Comparison of ENCODE assay signal across 36 cellular contexts in genomic region chr12:98974767-98975381, GRCh38.
DNase-seq lines count a peak whose midpoint lies in the region; ATAC-seq, FAIRE-seq and TF ChIP-seq lines count a peak whose summit lies in the region.
"Had no signal": no experiment of that assay in that cellular context is flagged by ENCODE, and none has a peak within 500 bp of the region (broad histone marks: within the 10 kb centered on the region; RNA-seq: fewer than 3 reads in every experiment).

No MANE protein-coding gene starts in this region.

- H2BK20ac ChIP-seq in H1 (ENCODE audit: low read length), result no peak overlapping the region

- no peak overlapping the region for H2BK15ac ChIP-seq in H1 (ENCODE audit: low read length)

- H3K4me3 ChIP-seq in HepG2 (replicated peaks in 1 of 3; ENCODE audit: insufficient read depth in 1 of 3, low read depth in 2 of 3, low read length in 3 of 3) (no peak overlapping the region), right lobe of liver (no peak overlapping the region), HEK293 (ENCODE audit: low read depth, low read length) (no peak overlapping the region), MM.1S (ENCODE audit: low read length) (no peak overlapping the region), H1 (ENCODE audit: extremely low read depth in 1 of 4, insufficient read depth in 2 of 4, low read depth in 3 of 4, low read length in 4 of 4) (no peak overlapping the region)
- H3K4me3 ChIP-seq: A549; BLaER1; BLaER1 treated with 17β-estradiol and CSF1 and Interleukin-3, amounts not matched to agents 10 nM and 100 nM had no signal

- in situ Hi-C loops in HepG2 (cut with HindIII; ENCODE audit: extremely low pct_ligation_motif_present, low pct_unique_long_range_greater_than_20kb), result no loop called here

- H3K27me3 Mint-ChIP-seq in endothelial cell (ENCODE audit: unreplicated experiment), result no peaks in the 10 kb centered on the region
- H3K27me3 Mint-ChIP-seq: B cell had no signal

- H4K8ac ChIP-seq in H1 (ENCODE audit: extremely low read depth, insufficient read depth, low read length), result no peak overlapping the region

- no peak for FAIRE-seq in HepG2 (lab: Jason Lieb, UNC)
- no peak for FAIRE-seq in H1 (lab: Jason Lieb, UNC)
- FAIRE-seq: A204.1, A549, D721Med had no signal

- H3K4me1 Mint-ChIP-seq in endothelial cell (ENCODE audit: unreplicated experiment), result no peaks in the 10 kb centered on the region
- H3K4me1 Mint-ChIP-seq: B cell; CD14-positive monocyte; CD4-positive, alpha-beta memory T cell; CD4-positive, CD25-positive, alpha-beta regulatory T cell; CD8-positive, alpha-beta memory T cell had no signal

- H3K23ac ChIP-seq in H1 (ENCODE audit: insufficient read length), result no peak overlapping the region

- H3K36me3 ChIP-seq in HepG2 (replicated peaks in 1 of 2; ENCODE audit: control insufficient read depth in 1 of 2, insufficient read depth in 2 of 2, low read length in 2 of 2) (no peaks in the 10 kb centered on the region), right lobe of liver (no peaks in the 10 kb centered on the region), HEK293 (ENCODE audit: control insufficient read depth in 2 of 2, insufficient read depth in 1 of 2, low read length in 2 of 2) (no peaks in the 10 kb centered on the region), MM.1S (replicated peaks; ENCODE audit: insufficient read depth, low read length) (no peaks in the 10 kb centered on the region), H1 (ENCODE audit: control insufficient read depth in 2 of 4, insufficient read depth in 4 of 4, low read length in 3 of 4) (no peaks in the 10 kb centered on the region)
- H3K36me3 ChIP-seq: BE2C had no signal

- H2AK5ac ChIP-seq in H1 (ENCODE audit: low read depth, low read length), result peak overlapping the region; percentile 32

- H3K14ac ChIP-seq in H1 (ENCODE audit: insufficient read length), result no peak overlapping the region

- POLR2A ChIA-PET in HepG2 (lab: Yijun Ruan, JAX), result no interaction called here
- POLR2A ChIA-PET in HEK293 (lab: Yijun Ruan, JAX), result no interaction called here
- POLR2A ChIA-PET in H1 (lab: Charles Lee; ENCODE audit: partially characterized antibody), result no interaction called here

- H3K4me1 ChIP-seq in HepG2 (ENCODE audit: insufficient read depth, low read length), result no peaks in the 10 kb centered on the region
- H3K4me1 ChIP-seq in right lobe of liver, result no peaks in the 10 kb centered on the region
- H3K4me1 ChIP-seq in HEK293 (ENCODE audit: control insufficient read depth, insufficient read depth, low read length), result no peaks in the 10 kb centered on the region
- peaks cover 27% of the 10 kb centered on the region for H3K4me1 ChIP-seq in MM.1S (ENCODE audit: low read length)
- H3K4me1 ChIP-seq in H1 (replicated peaks in 1 of 4; ENCODE audit: control insufficient read depth in 3 of 4, insufficient read depth in 4 of 4, low read length in 3 of 4), result no peaks in the 10 kb centered on the region
- H3K4me1 ChIP-seq: A549; BE2C; BLaER1; BLaER1 treated with 17β-estradiol and CSF1 and Interleukin-3, amounts not matched to agents 10 nM and 100 nM; Caco-2 had no signal

- H2BK12ac ChIP-seq in H1 (ENCODE audit: low read depth, low read length), result no peak overlapping the region

- no peak overlapping the region for H3K4me3 Mint-ChIP-seq in endothelial cell (ENCODE audit: unreplicated experiment)
- H3K4me3 Mint-ChIP-seq: B cell; CD14-positive monocyte; CD4-positive, alpha-beta memory T cell; CD4-positive, alpha-beta T cell; CD4-positive, CD25-positive, alpha-beta regulatory T cell; CD8-positive, alpha-beta memory T cell; CD8-positive, alpha-beta T cell had no signal

- TF ChIP-seq RAD21 in HepG2 (CRISPR knock-in tag; IDR thresholded peaks at IDR 0.05) (no peak), H1 (IDR thresholded peaks at IDR 0.05 in 1 of 2, conservative IDR thresholded peaks at IDR 0.05 in 1 of 2; ENCODE audit: low read depth in 2 of 2, low read length in 2 of 2) (no peak)

- H3K4ac ChIP-seq in H1 (replicated peaks; ENCODE audit: insufficient read length, low read depth, low read length), result no peak overlapping the region

- H3K9me2 ChIP-seq in MM.1S (replicated peaks; ENCODE audit: insufficient read depth, low read length), result no peaks in the 10 kb centered on the region

- H3K79me2 ChIP-seq in HepG2 (ENCODE audit: insufficient read depth, low read length) (no peaks in the 10 kb centered on the region), MM.1S (ENCODE audit: low read length) (no peaks in the 10 kb centered on the region), H1 (ENCODE audit: control insufficient read depth in 1 of 2, insufficient read depth in 2 of 2, low read length in 2 of 2) (no peaks in the 10 kb centered on the region)

- no peak overlapping the region for H3K56ac ChIP-seq in H1 (replicated peaks; ENCODE audit: insufficient read length, low read depth, low read length)

- no peak overlapping the region for H2BK120ac ChIP-seq in H1 (replicated peaks; ENCODE audit: low read depth, low read length)

- H2AFZ ChIP-seq in HepG2 (ENCODE audit: low read length) (no peak overlapping the region), MM.1S (ENCODE audit: low read length) (peak overlapping the region; percentile 20; the same call in 1 of the 2 replicates), H1 (ENCODE audit: low read length) (no peak overlapping the region)

- no TSS peak for BruUV-seq in HepG2 (replicated peaks; lab: Mats Ljungman, UMichigan)

- intact Hi-C loops in HepG2 (cut with micrococcal nuclease; ENCODE audit: unreplicated experiment), result no loop called here
- intact Hi-C loops in right lobe of liver (cut with DNase I), result no loop called here

- H3K9me3 ChIP-seq in HepG2 (ENCODE audit: low read length), result no peaks in the 10 kb centered on the region
- H3K9me3 ChIP-seq in right lobe of liver, result no peaks in the 10 kb centered on the region
- no peaks in the 10 kb centered on the region for H3K9me3 ChIP-seq in HEK293 (ENCODE audit: control insufficient read depth, insufficient read depth, low read depth, low read length)
- no peaks in the 10 kb centered on the region for H3K9me3 ChIP-seq in MM.1S (replicated peaks; ENCODE audit: insufficient read depth, low read length)
- H3K9me3 ChIP-seq in H1 (ENCODE audit: insufficient read depth in 2 of 2, low read depth in 1 of 2, low read length in 1 of 2), result no peaks in the 10 kb centered on the region
- H3K9me3 ChIP-seq: A549, BE2C, BLaER1, Caco-2 had no signal

- H3K9ac ChIP-seq in HepG2 (ENCODE audit: insufficient read depth, low read depth, low read length) (no peak overlapping the region), MM.1S (ENCODE audit: low read length) (no peak overlapping the region), H1 (replicated peaks in 1 of 4; ENCODE audit: extremely low read depth in 1 of 4, low read depth in 3 of 4, low read length in 3 of 4) (no peak overlapping the region)
- H3K9ac ChIP-seq: BLaER1; BLaER1 treated with 17β-estradiol and CSF1 and Interleukin-3, amounts not matched to agents 10 nM and 100 nM had no signal

- H3K36me3 Mint-ChIP-seq in endothelial cell (ENCODE audit: low read depth, unreplicated experiment), result no peaks in the 10 kb centered on the region
- H3K36me3 Mint-ChIP-seq: CD14-positive monocyte; CD4-positive, alpha-beta memory T cell; CD4-positive, CD25-positive, alpha-beta regulatory T cell; CD8-positive, alpha-beta memory T cell; CD8-positive, alpha-beta T cell had no signal

- peaks cover 3% of the 10 kb centered on the region for H3F3A ChIP-seq in MM.1S (ENCODE audit: insufficient read depth, low read length)

- no peak overlapping the region for H3K27ac Mint-ChIP-seq in endothelial cell (ENCODE audit: unreplicated experiment)
- H3K27ac Mint-ChIP-seq: B cell; CD14-positive monocyte; CD4-positive, alpha-beta T cell; CD8-positive, alpha-beta memory T cell; CD8-positive, alpha-beta T cell had no signal

- H3K79me1 ChIP-seq in H1 (ENCODE audit: low read depth, low read length), result no peaks in the 10 kb centered on the region

- H4K20me1 ChIP-seq in HepG2 (ENCODE audit: insufficient read depth, low read length), result no peaks in the 10 kb centered on the region
- H4K20me1 ChIP-seq in MM.1S (ENCODE audit: insufficient read depth, low read length), result no peaks in the 10 kb centered on the region
- H4K20me1 ChIP-seq in H1 (replicated peaks in 1 of 2; ENCODE audit: control insufficient read depth in 1 of 2, insufficient read depth in 2 of 2, low read length in 2 of 2), result no peaks in the 10 kb centered on the region
- H4K20me1 ChIP-seq: BLaER1; BLaER1 treated with 17β-estradiol and CSF1 and Interleukin-3, amounts not matched to agents 10 nM and 100 nM had no signal

- CTCF ChIA-PET in HepG2 (lab: Yijun Ruan, JAX; ENCODE audit: low intra/inter-chr PET ratio, low total read pairs) (no interaction called here), HEK293 (lab: Yijun Ruan, JAX) (interaction anchor here (0.6 kb wide), 1 partner anchor 238 kb away, joined by 6 read pairs; no protein-coding TSS in a partner anchor), H1 (lab: Charles Lee; ENCODE audit: partially characterized antibody) (interaction anchor here (0.5 kb wide), 1 partner anchor 27 kb away, joined by 4 read pairs; no protein-coding TSS in a partner anchor)

- no peak for TF ChIP-seq POLR2A in HepG2 (IDR thresholded peaks at IDR 0.05; ENCODE audit: insufficient read depth in 1 of 2, low read depth in 2 of 2, low read length in 2 of 2)
- TF ChIP-seq POLR2A in right lobe of liver (IDR thresholded peaks at IDR 0.05), result no peak
- TF ChIP-seq POLR2A in H1 (IDR thresholded peaks at IDR 0.05; ENCODE audit: control extremely low read depth in 1 of 2, low read depth in 2 of 2, low read length in 2 of 2), result no peak

- TF ChIP-seq CTCF in HepG2 (CRISPR knock-in tag; IDR thresholded peaks at IDR 0.05) (no peak), right lobe of liver (IDR thresholded peaks at IDR 0.05) (no peak), HEK293 (tag by site-specific recombination; IDR thresholded peaks at IDR 0.05) (no peak), MM.1S (IDR thresholded peaks at IDR 0.05; ENCODE audit: low read length) (no peak), H1 (IDR thresholded peaks at IDR 0.05; ENCODE audit: control extremely low read depth in 1 of 3, insufficient read depth in 1 of 3, low read depth in 1 of 3, low read length in 3 of 3) (no peak), endothelial cell (IDR thresholded peaks at IDR 0.05; ENCODE audit: unreplicated experiment) (no peak)

- H3K27me3 ChIP-seq in HepG2 (ENCODE audit: control insufficient read depth in 1 of 2, insufficient read depth in 2 of 2, low read length in 2 of 2), result no peaks in the 10 kb centered on the region
- no peaks in the 10 kb centered on the region for H3K27me3 ChIP-seq in right lobe of liver
- H3K27me3 ChIP-seq in MM.1S (replicated peaks; ENCODE audit: insufficient read depth, low read length), result no peaks in the 10 kb centered on the region
- H3K27me3 ChIP-seq in H1 (replicated peaks in 1 of 4; ENCODE audit: control insufficient read depth in 3 of 4, extremely low read depth in 1 of 4, insufficient read depth in 3 of 4, low read length in 3 of 4), result no peaks in the 10 kb centered on the region
- H3K27me3 ChIP-seq: BE2C; BLaER1; BLaER1 treated with 17β-estradiol and CSF1 and Interleukin-3, amounts not matched to agents 10 nM and 100 nM had no signal

- no peak overlapping the region for H3K18ac ChIP-seq in H1 (ENCODE audit: extremely low read depth, low read length)

- ATAC-seq in HepG2 (no peak), right lobe of liver (no peak)
- ATAC-seq: A549; CD8-positive, alpha-beta T cell had no signal

- DNase-seq in HepG2 (ENCODE audit: low spot score), result no peak
- DNase-seq in right lobe of liver, result no peak
- DNase-seq in MM.1S, result no peak
- DNase-seq in H1 (ENCODE audit: low read depth in 1 of 2, low spot score in 2 of 2), result no peak
- DNase-seq in NCI-H1930 (lab: John Stamatoyannopoulos, UW), result no peak
- DNase-seq in stimulated activated CD4-positive, alpha-beta T cell treated with anti-CD3 and anti-CD28 coated beads, Interleukin-4, amount 100 ng/mL, for 1 hour, result no peak
- no peak for DNase-seq in endothelial cell (ENCODE audit: low spot score)
- DNase-seq: 8988T; ACHN; AML-193; BE2C; C1 segment of cervical spinal cord; Caco-2; Calu3; CD4-positive, alpha-beta memory T cell; CD4-positive, alpha-beta T cell; CD4-positive, CD25-positive, alpha-beta regulatory T cell; CD8-positive, alpha-beta memory T cell; CD8-positive, alpha-beta T cell; COR-L47; DMS 273 treated with DMSO at 0.1 percent for 48 hours; DMS153; DMS79; DMS79 treated with DMSO at 0.1 percent for 48 hours; DND-41; EL had no signal

- H4K91ac ChIP-seq in H1 (replicated peaks; ENCODE audit: insufficient read length, low read length), result no peak overlapping the region

- no peak overlapping the region for H3K4me2 ChIP-seq in HepG2 (ENCODE audit: low read depth, low read length)
- H3K4me2 ChIP-seq in MM.1S (ENCODE audit: low read depth, low read length), result peak overlapping the region; percentile 13; the same call in 1 of the 2 replicates
- no peak overlapping the region for H3K4me2 ChIP-seq in H1 (ENCODE audit: insufficient read depth in 1 of 2, low read depth in 2 of 2, low read length in 2 of 2)
- H3K4me2 ChIP-seq: A549; BLaER1; BLaER1 treated with 17β-estradiol and CSF1 and Interleukin-3, amounts not matched to agents 10 nM and 100 nM had no signal

- H3K27ac ChIP-seq in HepG2 (ENCODE audit: extremely low read length, insufficient read depth, low read length), result no peak overlapping the region
- no peak overlapping the region for H3K27ac ChIP-seq in right lobe of liver
- no peak overlapping the region for H3K27ac ChIP-seq in HEK293 (ENCODE audit: extremely low read depth, low read depth, low read length)
- no peak overlapping the region for H3K27ac ChIP-seq in MM.1S (ENCODE audit: low read length)
- no peak overlapping the region for H3K27ac ChIP-seq in H1 (ENCODE audit: low read depth, low read length)
- H3K27ac ChIP-seq: 22Rv1; A549; BLaER1; BLaER1 treated with 17β-estradiol and CSF1 and Interleukin-3, amounts not matched to agents 10 nM and 100 nM; C4-2B had no signal

- H3K9me3 Mint-ChIP-seq in endothelial cell (ENCODE audit: unreplicated experiment), result no peaks in the 10 kb centered on the region
- H3K9me3 Mint-ChIP-seq: CD8-positive, alpha-beta T cell had no signal

- TF ChIP-seq EP300 in HepG2 (IDR thresholded peaks at IDR 0.05; ENCODE audit: low read depth in 2 of 2, low read length in 2 of 2), result no peak
- no peak for TF ChIP-seq EP300 in HepG2 (CRISPR knock-in tag; IDR thresholded peaks at IDR 0.05; ENCODE audit: borderline replicate concordance)
- TF ChIP-seq EP300 in H1 (IDR thresholded peaks at IDR 0.05; ENCODE audit: borderline replicate concordance in 1 of 2, low read depth in 2 of 2, low read length in 2 of 2), result no peak

- H3K23me2 ChIP-seq in H1 (ENCODE audit: low read depth, low read length), result no peaks in the 10 kb centered on the region; the same call in 1 of the 2 replicates

- H2BK5ac ChIP-seq in H1 (ENCODE audit: low read depth, low read length), result no peak overlapping the region

- no peak overlapping the region for H4K5ac ChIP-seq in H1 (ENCODE audit: insufficient read length, low read depth, low read length)

Comparison
In these comparisons a context has a peak if more than half of its experiments do, and no peak if none do; other contexts are left out.
1. Of the 63 proteins assayed by ChIP-seq in both HepG2 and HEK293: peak only in HepG2: none; only in HEK293: SALL2, ZNF704 and ZNF777; in both: none; in neither: 60.